1 cellular context compared by ENCODE assay signal in genomic region chr16:4616047-4616811, GRCh38.
TF ChIP-seq lines count a peak whose summit lies in the region.

No MANE protein-coding gene starts in this region.

TF ChIP-seq in GM12878, 131 proteins besides CTCF, POLR2A, EP300 and RAD21 (continued from another document):
- TF ChIP-seq, protein P1, sequence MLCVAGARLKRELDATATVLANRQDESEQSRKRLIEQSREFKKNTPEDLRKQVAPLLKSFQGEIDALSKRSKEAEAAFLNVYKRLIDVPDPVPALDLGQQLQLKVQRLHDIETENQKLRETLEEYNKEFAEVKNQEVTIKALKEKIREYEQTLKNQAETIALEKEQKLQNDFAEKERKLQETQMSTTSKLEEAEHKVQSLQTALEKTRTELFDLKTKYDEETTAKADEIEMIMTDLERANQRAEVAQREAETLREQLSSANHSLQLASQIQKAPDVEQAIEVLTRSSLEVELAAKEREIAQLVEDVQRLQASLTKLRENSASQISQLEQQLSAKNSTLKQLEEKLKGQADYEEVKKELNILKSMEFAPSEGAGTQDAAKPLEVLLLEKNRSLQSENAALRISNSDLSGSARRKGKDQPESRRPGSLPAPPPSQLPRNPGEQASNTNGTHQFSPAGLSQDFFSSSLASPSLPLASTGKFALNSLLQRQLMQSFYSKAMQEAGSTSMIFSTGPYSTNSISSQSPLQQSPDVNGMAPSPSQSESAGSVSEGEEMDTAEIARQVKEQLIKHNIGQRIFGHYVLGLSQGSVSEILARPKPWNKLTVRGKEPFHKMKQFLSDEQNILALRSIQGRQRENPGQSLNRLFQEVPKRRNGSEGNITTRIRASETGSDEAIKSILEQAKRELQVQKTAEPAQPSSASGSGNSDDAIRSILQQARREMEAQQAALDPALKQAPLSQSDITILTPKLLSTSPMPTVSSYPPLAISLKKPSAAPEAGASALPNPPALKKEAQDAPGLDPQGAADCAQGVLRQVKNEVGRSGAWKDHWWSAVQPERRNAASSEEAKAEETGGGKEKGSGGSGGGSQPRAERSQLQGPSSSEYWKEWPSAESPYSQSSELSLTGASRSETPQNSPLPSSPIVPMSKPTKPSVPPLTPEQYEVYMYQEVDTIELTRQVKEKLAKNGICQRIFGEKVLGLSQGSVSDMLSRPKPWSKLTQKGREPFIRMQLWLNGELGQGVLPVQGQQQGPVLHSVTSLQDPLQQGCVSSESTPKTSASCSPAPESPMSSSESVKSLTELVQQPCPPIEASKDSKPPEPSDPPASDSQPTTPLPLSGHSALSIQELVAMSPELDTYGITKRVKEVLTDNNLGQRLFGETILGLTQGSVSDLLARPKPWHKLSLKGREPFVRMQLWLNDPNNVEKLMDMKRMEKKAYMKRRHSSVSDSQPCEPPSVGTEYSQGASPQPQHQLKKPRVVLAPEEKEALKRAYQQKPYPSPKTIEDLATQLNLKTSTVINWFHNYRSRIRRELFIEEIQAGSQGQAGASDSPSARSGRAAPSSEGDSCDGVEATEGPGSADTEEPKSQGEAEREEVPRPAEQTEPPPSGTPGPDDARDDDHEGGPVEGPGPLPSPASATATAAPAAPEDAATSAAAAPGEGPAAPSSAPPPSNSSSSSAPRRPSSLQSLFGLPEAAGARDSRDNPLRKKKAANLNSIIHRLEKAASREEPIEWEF (IDR thresholded peaks at IDR 0.05; ENCODE audit: insufficient replicate concordance, low read depth, low read length): no peak
- TF ChIP-seq CBX5 (IDR thresholded peaks at IDR 0.05; ENCODE audit: low read depth) (no peak), BCL3 (IDR thresholded peaks at IDR 0.05; ENCODE audit: borderline replicate concordance, insufficient read depth, low read depth, low read length, poor library complexity, severe bottlenecking) (peak; percentile 17), GATAD2B (conservative IDR thresholded peaks at IDR 0.05; ENCODE audit: low read depth) (peak; percentile 78), FOXK2 (IDR thresholded peaks at IDR 0.05) (peak; percentile 77; the same call in 1 of the 2 replicates), SUPT20H (IDR thresholded peaks at IDR 0.05; ENCODE audit: borderline replicate concordance, control insufficient read depth, low read depth, low read length) (no peak), RBBP5 (conservative IDR thresholded peaks at IDR 0.05) (no peak), NFYA (IDR thresholded peaks at IDR 0.05; ENCODE audit: borderline replicate concordance, low read depth, low read length) (no peak; the same call in 1 of the 2 replicates), ZNF24 (IDR thresholded peaks at IDR 0.05) (no peak), MYC (IDR thresholded peaks at IDR 0.05; ENCODE audit: insufficient read depth, insufficient read length, insufficient replicate concordance, low read length, severe bottlenecking) (no peak), YBX1 (IDR thresholded peaks at IDR 0.05) (no peak), TCF7 (IDR thresholded peaks at IDR 0.05; ENCODE audit: borderline replicate concordance) (no peak), SMAD1 (IDR thresholded peaks at IDR 0.05; ENCODE audit: low read depth, partially characterized antibody) (no peak), E2F4 (IDR thresholded peaks at IDR 0.05; ENCODE audit: low read depth, low read length) (peak; percentile 47; the same call in 1 of the 2 replicates), NBN (IDR thresholded peaks at IDR 0.05) (peak; percentile 94), IKZF1 (conservative IDR thresholded peaks at IDR 0.05) (peak; percentile 82), RFX5 (IDR thresholded peaks at IDR 0.05; ENCODE audit: low read depth, low read length) (peak; percentile 46; the same call in 1 of the 2 replicates), TBL1XR1 (IDR thresholded peaks at IDR 0.05; ENCODE audit: low read depth, low read length) (peak; percentile 85; the same call in 1 of the 2 replicates), PAX5 (IDR thresholded peaks at IDR 0.05; ENCODE audit: borderline replicate concordance, low read depth, low read length) (no peak; the same call in 1 of the 2 replicates), ATF2 (IDR thresholded peaks at IDR 0.05; ENCODE audit: low read length) (no peak), ESRRA (IDR thresholded peaks at IDR 0.05; ENCODE audit: low read length) (peak; percentile 97), IRF3 (IDR thresholded peaks at IDR 0.05) (peak; percentile 75), RCOR1 (conservative IDR thresholded peaks at IDR 0.05; ENCODE audit: low read depth, low read length) (peak; percentile 93), SMC3 (IDR thresholded peaks at IDR 0.05; ENCODE audit: borderline replicate concordance, low read length) (peak; percentile 27; the same call in 1 of the 2 replicates), POLR2AphosphoS5 (IDR thresholded peaks at IDR 0.05; ENCODE audit: low read length) (peak; percentile 87)
- TF ChIP-seq, protein P2, sequence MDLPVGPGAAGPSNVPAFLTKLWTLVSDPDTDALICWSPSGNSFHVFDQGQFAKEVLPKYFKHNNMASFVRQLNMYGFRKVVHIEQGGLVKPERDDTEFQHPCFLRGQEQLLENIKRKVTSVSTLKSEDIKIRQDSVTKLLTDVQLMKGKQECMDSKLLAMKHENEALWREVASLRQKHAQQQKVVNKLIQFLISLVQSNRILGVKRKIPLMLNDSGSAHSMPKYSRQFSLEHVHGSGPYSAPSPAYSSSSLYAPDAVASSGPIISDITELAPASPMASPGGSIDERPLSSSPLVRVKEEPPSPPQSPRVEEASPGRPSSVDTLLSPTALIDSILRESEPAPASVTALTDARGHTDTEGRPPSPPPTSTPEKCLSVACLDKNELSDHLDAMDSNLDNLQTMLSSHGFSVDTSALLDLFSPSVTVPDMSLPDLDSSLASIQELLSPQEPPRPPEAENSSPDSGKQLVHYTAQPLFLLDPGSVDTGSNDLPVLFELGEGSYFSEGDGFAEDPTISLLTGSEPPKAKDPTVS (IDR thresholded peaks at IDR 0.05; ENCODE audit: low read depth, low read length): no peak
- TF ChIP-seq, protein P3, sequence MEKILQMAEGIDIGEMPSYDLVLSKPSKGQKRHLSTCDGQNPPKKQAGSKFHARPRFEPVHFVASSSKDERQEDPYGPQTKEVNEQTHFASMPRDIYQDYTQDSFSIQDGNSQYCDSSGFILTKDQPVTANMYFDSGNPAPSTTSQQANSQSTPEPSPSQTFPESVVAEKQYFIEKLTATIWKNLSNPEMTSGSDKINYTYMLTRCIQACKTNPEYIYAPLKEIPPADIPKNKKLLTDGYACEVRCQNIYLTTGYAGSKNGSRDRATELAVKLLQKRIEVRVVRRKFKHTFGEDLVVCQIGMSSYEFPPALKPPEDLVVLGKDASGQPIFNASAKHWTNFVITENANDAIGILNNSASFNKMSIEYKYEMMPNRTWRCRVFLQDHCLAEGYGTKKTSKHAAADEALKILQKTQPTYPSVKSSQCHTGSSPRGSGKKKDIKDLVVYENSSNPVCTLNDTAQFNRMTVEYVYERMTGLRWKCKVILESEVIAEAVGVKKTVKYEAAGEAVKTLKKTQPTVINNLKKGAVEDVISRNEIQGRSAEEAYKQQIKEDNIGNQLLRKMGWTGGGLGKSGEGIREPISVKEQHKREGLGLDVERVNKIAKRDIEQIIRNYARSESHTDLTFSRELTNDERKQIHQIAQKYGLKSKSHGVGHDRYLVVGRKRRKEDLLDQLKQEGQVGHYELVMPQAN (conservative IDR thresholded peaks at IDR 0.05): peak; percentile 46; the same call in 1 of the 2 replicates
- TF ChIP-seq, protein P4, sequence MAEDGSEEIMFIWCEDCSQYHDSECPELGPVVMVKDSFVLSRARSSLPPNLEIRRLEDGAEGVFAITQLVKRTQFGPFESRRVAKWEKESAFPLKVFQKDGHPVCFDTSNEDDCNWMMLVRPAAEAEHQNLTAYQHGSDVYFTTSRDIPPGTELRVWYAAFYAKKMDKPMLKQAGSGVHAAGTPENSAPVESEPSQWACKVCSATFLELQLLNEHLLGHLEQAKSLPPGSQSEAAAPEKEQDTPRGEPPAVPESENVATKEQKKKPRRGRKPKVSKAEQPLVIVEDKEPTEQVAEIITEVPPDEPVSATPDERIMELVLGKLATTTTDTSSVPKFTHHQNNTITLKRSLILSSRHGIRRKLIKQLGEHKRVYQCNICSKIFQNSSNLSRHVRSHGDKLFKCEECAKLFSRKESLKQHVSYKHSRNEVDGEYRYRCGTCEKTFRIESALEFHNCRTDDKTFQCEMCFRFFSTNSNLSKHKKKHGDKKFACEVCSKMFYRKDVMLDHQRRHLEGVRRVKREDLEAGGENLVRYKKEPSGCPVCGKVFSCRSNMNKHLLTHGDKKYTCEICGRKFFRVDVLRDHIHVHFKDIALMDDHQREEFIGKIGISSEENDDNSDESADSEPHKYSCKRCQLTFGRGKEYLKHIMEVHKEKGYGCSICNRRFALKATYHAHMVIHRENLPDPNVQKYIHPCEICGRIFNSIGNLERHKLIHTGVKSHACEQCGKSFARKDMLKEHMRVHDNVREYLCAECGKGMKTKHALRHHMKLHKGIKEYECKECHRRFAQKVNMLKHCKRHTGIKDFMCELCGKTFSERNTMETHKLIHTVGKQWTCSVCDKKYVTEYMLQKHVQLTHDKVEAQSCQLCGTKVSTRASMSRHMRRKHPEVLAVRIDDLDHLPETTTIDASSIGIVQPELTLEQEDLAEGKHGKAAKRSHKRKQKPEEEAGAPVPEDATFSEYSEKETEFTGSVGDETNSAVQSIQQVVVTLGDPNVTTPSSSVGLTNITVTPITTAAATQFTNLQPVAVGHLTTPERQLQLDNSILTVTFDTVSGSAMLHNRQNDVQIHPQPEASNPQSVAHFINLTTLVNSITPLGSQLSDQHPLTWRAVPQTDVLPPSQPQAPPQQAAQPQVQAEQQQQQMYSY (CRISPR knock-in tag; IDR thresholded peaks at IDR 0.05): no peak
- TF ChIP-seq, protein P5, sequence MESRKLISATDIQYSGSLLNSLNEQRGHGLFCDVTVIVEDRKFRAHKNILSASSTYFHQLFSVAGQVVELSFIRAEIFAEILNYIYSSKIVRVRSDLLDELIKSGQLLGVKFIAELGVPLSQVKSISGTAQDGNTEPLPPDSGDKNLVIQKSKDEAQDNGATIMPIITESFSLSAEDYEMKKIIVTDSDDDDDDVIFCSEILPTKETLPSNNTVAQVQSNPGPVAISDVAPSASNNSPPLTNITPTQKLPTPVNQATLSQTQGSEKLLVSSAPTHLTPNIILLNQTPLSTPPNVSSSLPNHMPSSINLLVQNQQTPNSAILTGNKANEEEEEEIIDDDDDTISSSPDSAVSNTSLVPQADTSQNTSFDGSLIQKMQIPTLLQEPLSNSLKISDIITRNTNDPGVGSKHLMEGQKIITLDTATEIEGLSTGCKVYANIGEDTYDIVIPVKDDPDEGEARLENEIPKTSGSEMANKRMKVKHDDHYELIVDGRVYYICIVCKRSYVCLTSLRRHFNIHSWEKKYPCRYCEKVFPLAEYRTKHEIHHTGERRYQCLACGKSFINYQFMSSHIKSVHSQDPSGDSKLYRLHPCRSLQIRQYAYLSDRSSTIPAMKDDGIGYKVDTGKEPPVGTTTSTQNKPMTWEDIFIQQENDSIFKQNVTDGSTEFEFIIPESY (IDR thresholded peaks at IDR 0.05): peak; percentile 76
